In genomic region chr1:227437495-227438008, GRCh38 we compare ENCODE assay signal across 8 cellular contexts.
DNase-seq lines count a peak whose midpoint lies in the region; ATAC-seq and TF ChIP-seq lines count a peak whose summit lies in the region.

No MANE protein-coding gene starts in this region.

- H3K27ac ChIP-seq in RWPE1 (no peak overlapping the region), fibroblast of lung (ENCODE audit: insufficient read depth, low read length) (no peak overlapping the region), osteoblast (ENCODE audit: low read depth, low read length) (no peak overlapping the region)

- H3K79me2 ChIP-seq in fibroblast of lung (ENCODE audit: control insufficient read depth, insufficient read depth, low read length) (no peaks in the 10 kb centered on the region), osteoblast (ENCODE audit: insufficient read depth, low read length) (no peaks in the 10 kb centered on the region)

- no peaks in the 10 kb centered on the region for H3K27me3 ChIP-seq in fibroblast of lung (ENCODE audit: control insufficient read depth, insufficient read depth, low read length)
- H3K27me3 ChIP-seq in osteoblast (ENCODE audit: insufficient read depth, low read length): peaks cover 10% of the 10 kb centered on the region

- CTCF ChIA-PET in RWPE1 (lab: Yijun Ruan, JAX): interaction anchor here (0.6 to 1.7 kb wide), 4 partner anchors 10 to 469 kb away, joined by 3 to 5 read pairs (median 3); partner anchors contain the start of gene CDC42BPA

- peak overlapping the region in 3 of 4 experiments; percentile 32 to 69 (median 59) for H3K4me3 ChIP-seq in fibroblast of lung (replicated peaks in 1 of 4; ENCODE audit: control extremely low read depth in 1 of 4, insufficient read depth in 1 of 4, low read depth in 3 of 4, low read length in 4 of 4)
- H3K4me3 ChIP-seq in osteoblast (ENCODE audit: insufficient read depth, low read length): peak overlapping the region; percentile 74

- H3K36me3 ChIP-seq in fibroblast of lung (ENCODE audit: control insufficient read depth, insufficient read depth, low read length) (no peaks in the 10 kb centered on the region), osteoblast (ENCODE audit: insufficient read depth, low read length) (no peaks in the 10 kb centered on the region)

- peak; percentile 22 for DNase-seq in COR-L47 (lab: John Stamatoyannopoulos, UW)
- peak; percentile 53 for DNase-seq in HuH-7.5 (ENCODE audit: low spot score)
- peak; percentile 90 for DNase-seq in RWPE1 (ENCODE audit: low spot score)
- peak; percentile 57 to 82 for DNase-seq in fibroblast of lung (ENCODE audit: low read depth in 2 of 2)
- peak; percentile 91 for DNase-seq in osteoblast (ENCODE audit: insufficient read length, low spot score, missing footprints)

- H4K20me1 ChIP-seq in fibroblast of lung (ENCODE audit: control insufficient read depth, extremely low read depth, insufficient read depth, low read length) (no peaks in the 10 kb centered on the region), osteoblast (ENCODE audit: insufficient read depth, low read length) (no peaks in the 10 kb centered on the region)

- H3K9ac ChIP-seq in fibroblast of lung (ENCODE audit: insufficient read depth, low read length): no peak overlapping the region

- TF ChIP-seq CTCF in RWPE1 (conservative IDR thresholded peaks at IDR 0.05; ENCODE audit: low read depth) (peak; percentile 47), fibroblast of lung (conservative IDR thresholded peaks at IDR 0.05 in 1 of 2, IDR thresholded peaks at IDR 0.05 in 1 of 2; ENCODE audit: low read depth in 1 of 2, low read length in 2 of 2) (peak; percentile 27 to 31), osteoblast (IDR thresholded peaks at IDR 0.05; ENCODE audit: extremely low read depth, low read depth, low read length) (peak; percentile 59)

- ATAC-seq in HG02973 (IDR thresholded peaks at IDR 0.05; ENCODE audit: unreplicated experiment) (no peak), HG02938 (IDR thresholded peaks at IDR 0.05; ENCODE audit: unreplicated experiment) (no peak), HG02588 (IDR thresholded peaks at IDR 0.05; ENCODE audit: unreplicated experiment) (no peak)

- no peaks in the 10 kb centered on the region for H3K9me3 ChIP-seq in fibroblast of lung (ENCODE audit: control insufficient read depth, insufficient read depth, low read depth, low read length)
- H3K9me3 ChIP-seq in osteoblast (ENCODE audit: low read depth, low read length): no peaks in the 10 kb centered on the region

- H3K4me2 ChIP-seq in fibroblast of lung (ENCODE audit: extremely low read depth, insufficient read depth, low read length) (peak overlapping the region; percentile 73), osteoblast (ENCODE audit: insufficient read depth, low read length) (peak overlapping the region; percentile 100)

- H3K4me1 ChIP-seq in fibroblast of lung (ENCODE audit: control insufficient read depth, extremely low read depth, insufficient read depth, low read length) (peaks cover 2% of the 10 kb centered on the region), osteoblast (ENCODE audit: insufficient read depth, low read length) (peaks cover 2% of the 10 kb centered on the region)

- peak overlapping the region; percentile 73 for H2AFZ ChIP-seq in fibroblast of lung (ENCODE audit: low read length)
- peak overlapping the region; percentile 98 for H2AFZ ChIP-seq in osteoblast (ENCODE audit: low read length)

- POLR2A ChIA-PET in RWPE1 (lab: Yijun Ruan, JAX; ENCODE audit: low non-redundant PET): no interaction called here

Comparison
In these comparisons a context has a peak if more than half of its experiments do, and no peak if none do; other contexts are left out.
1. DNase-seq: peak in every context shown above with its lines; median percentile 91 in osteoblast; 90 in RWPE1; 70 in fibroblast of lung; 53 in HuH-7.5; 22 in COR-L47.